In the genomic region with DNA sequence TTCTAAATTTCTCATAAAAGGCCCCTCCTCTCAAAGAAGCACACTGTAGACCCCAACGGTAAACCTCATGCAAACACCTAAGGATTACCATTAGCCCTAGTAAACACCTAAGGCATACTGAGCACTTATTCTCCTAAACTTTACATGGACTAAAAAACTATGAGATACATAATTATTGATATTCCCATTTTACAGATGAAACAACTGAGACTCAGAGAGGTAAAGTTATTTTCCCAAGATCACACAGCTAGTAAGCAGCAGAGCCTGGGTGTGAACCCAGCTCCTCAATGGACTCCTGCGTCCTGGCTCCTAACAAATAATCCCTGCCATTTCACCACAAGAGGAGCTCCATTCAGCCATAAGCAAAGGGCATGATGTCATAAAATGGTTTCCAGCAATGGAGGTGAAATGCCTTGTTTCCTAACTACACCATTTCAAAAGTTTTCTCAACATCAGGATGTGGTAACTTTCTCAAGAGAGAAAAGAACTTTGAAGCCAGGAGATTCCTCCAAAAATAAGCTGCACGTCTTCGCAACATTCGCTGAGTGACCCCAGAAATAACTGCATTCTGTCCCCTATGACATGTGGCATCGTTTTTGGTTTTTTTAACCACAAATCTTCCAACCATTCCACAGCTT, we compare ENCODE assay signal across 1 cellular context.
TF ChIP-seq lines count a peak whose summit lies in the region.

No MANE protein-coding gene starts in this region.

TF ChIP-seq in GM23338, 12 proteins besides CTCF, POLR2A, EP300 and RAD21 (continued from another document):
- TF ChIP-seq ZNF462 (CRISPR knock-in tag; IDR thresholded peaks at IDR 0.05) (no peak), EZH2phosphoT487 (IDR thresholded peaks at IDR 0.05; ENCODE audit: unreplicated experiment) (no peak), POLR2AphosphoS5 (IDR thresholded peaks at IDR 0.05; ENCODE audit: low read depth) (no peak), NANOG (IDR thresholded peaks at IDR 0.05; ENCODE audit: borderline replicate concordance) (no peak), STAT1 (IDR thresholded peaks at IDR 0.05; ENCODE audit: unreplicated experiment) (no peak), ZNF331 (CRISPR knock-in tag; IDR thresholded peaks at IDR 0.05; ENCODE audit: low read depth) (no peak), CREB1 (CRISPR knock-in tag; IDR thresholded peaks at IDR 0.05; ENCODE audit: low read depth) (no peak), REST (IDR thresholded peaks at IDR 0.05; ENCODE audit: unreplicated experiment) (no peak)
- TF ChIP-seq, protein P1, sequence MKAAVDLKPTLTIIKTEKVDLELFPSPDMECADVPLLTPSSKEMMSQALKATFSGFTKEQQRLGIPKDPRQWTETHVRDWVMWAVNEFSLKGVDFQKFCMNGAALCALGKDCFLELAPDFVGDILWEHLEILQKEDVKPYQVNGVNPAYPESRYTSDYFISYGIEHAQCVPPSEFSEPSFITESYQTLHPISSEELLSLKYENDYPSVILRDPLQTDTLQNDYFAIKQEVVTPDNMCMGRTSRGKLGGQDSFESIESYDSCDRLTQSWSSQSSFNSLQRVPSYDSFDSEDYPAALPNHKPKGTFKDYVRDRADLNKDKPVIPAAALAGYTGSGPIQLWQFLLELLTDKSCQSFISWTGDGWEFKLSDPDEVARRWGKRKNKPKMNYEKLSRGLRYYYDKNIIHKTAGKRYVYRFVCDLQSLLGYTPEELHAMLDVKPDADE (IDR thresholded peaks at IDR 0.05) = no peak
